ENCODE assay signal across 29 cellular contexts in genomic region chr17:63314766-63315165, GRCh38.
"Had no signal": no experiment of that assay in that cellular context is flagged by ENCODE, and none has a peak within 500 bp of the region (broad histone marks: within the 10 kb centered on the region; RNA-seq: fewer than 3 reads in every experiment).

No MANE protein-coding gene starts in this region.

- DNase-seq: effector memory CD4-positive, alpha-beta T cell; foreskin keratinocyte; glutamatergic neuron; heart right ventricle; hippocampal formation; left lung; mesenchymal stem cell; mucosa of descending colon; naive B cell; right cardiac atrium; sigmoid colon; spleen; stimulated activated CD4-positive, alpha-beta T cell treated with anti-CD3 and anti-CD28 coated beads, Interleukin-4, amount 100 ng/mL, for 4 hours; stimulated activated naive CD8-positive, alpha-beta T cell treated with anti-CD3 and anti-CD28 coated beads, Interleukin-15, Interleukin-2, amounts not matched to agents 100 U/mL and 50 U/mL, for 24 hours; substantia nigra; upper lobe of left lung had no signal

- H3K27me3 ChIP-seq: esophagus muscularis mucosa, foreskin keratinocyte, gastroesophageal sphincter, left lung, neural progenitor cell, sigmoid colon, spleen, tibial nerve, upper lobe of left lung had no signal

- H3K4me3 Mint-ChIP-seq: dendritic cell treated with granulocyte-macrophage colony-stimulating factor and Interleukin-4, amounts not matched to agents 40 ng/mL and 50 ng/mL, for 4 days; mesothelial cell of epicardium; naive B cell; nephron; neural progenitor cell; stimulated activated memory B cell treated with anti-CD40 and anti-IgM and Interleukin-4, amounts not matched to agents 10 μg/mL and 1 μg/mL and 100 μg/mL, for 72 hours had no signal

- H3K4me1 Mint-ChIP-seq: mesothelial cell of epicardium; naive B cell; neural progenitor cell; stimulated activated memory B cell treated with anti-CD40 and anti-IgM and Interleukin-4, amounts not matched to agents 10 μg/mL and 1 μg/mL and 100 μg/mL, for 72 hours had no signal

- H3K27me3 Mint-ChIP-seq: naive B cell; stimulated activated memory B cell treated with anti-CD40 and anti-IgM and Interleukin-4, amounts not matched to agents 10 μg/mL and 1 μg/mL and 100 μg/mL, for 72 hours had no signal

- ATAC-seq: foreskin keratinocyte; gastroesophageal sphincter; heart right ventricle; left lung; mucosa of descending colon; right cardiac atrium; stimulated activated memory B cell treated with anti-CD40 and anti-IgM and Interleukin-4, amounts not matched to agents 10 μg/mL and 1 μg/mL and 100 μg/mL, for 72 hours; stimulated activated naive CD8-positive, alpha-beta T cell treated with anti-CD3 and anti-CD28 coated beads, Interleukin-15, Interleukin-2, amounts not matched to agents 100 U/mL and 50 U/mL, for 24 hours had no signal

- H3K27ac ChIP-seq: esophagus muscularis mucosa, foreskin keratinocyte, gastroesophageal sphincter, heart right ventricle, left lung, neural progenitor cell, prostate gland, sigmoid colon, spleen, thoracic aorta, tibial nerve, upper lobe of left lung had no signal

- H3K4me1 ChIP-seq: esophagus muscularis mucosa, foreskin keratinocyte, left lung, neural progenitor cell, prostate gland, sigmoid colon, spleen, tibial nerve, upper lobe of left lung had no signal

- H3K36me3 ChIP-seq: neural progenitor cell, prostate gland, thoracic aorta had no signal

- H3K4me3 ChIP-seq: esophagus muscularis mucosa, gastroesophageal sphincter, heart right ventricle, left lung, mucosa of descending colon, neural progenitor cell, prostate gland, sigmoid colon, spleen, thoracic aorta, tibial nerve, upper lobe of left lung had no signal

- H3K9me3 ChIP-seq: esophagus muscularis mucosa, gastroesophageal sphincter, left lung, mucosa of descending colon, prostate gland, sigmoid colon, thoracic aorta, upper lobe of left lung had no signal

- H3K27ac Mint-ChIP-seq: dendritic cell treated with granulocyte-macrophage colony-stimulating factor and Interleukin-4, amounts not matched to agents 40 ng/mL and 50 ng/mL, for 4 days; mesothelial cell of epicardium; naive B cell; neural progenitor cell; stimulated activated memory B cell treated with anti-CD40 and anti-IgM and Interleukin-4, amounts not matched to agents 10 μg/mL and 1 μg/mL and 100 μg/mL, for 72 hours had no signal

- FAIRE-seq: colon, endothelial cell of umbilical vein, islet of Langerhans had no signal
